ENCODE assay signal across 1 cellular context in genomic region chr20:8805737-8806442, GRCh38.
TF ChIP-seq lines count a peak whose summit lies in the region.

No MANE protein-coding gene starts in this region.

TF ChIP-seq in GM12878, 131 proteins besides CTCF, POLR2A, EP300 and RAD21 (continued from another document):
- TF ChIP-seq HDAC6 (IDR thresholded peaks at IDR 0.05; ENCODE audit: unreplicated experiment) (no peak), SIN3A (IDR thresholded peaks at IDR 0.05; ENCODE audit: low read depth, low read length) (no peak), IKZF2 (IDR thresholded peaks at IDR 0.05) (no peak), KLF5 (IDR thresholded peaks at IDR 0.05; ENCODE audit: partially characterized antibody) (no peak), JUNB (IDR thresholded peaks at IDR 0.05) (no peak), DPF2 (IDR thresholded peaks at IDR 0.05) (no peak), SP1 (IDR thresholded peaks at IDR 0.05; ENCODE audit: low read depth, low read length) (no peak), STAT3 (IDR thresholded peaks at IDR 0.05; ENCODE audit: low read depth, low read length) (no peak)
